ENCODE assay signal across 9 cellular contexts in genomic region chr2:191012346-191012745, GRCh38. TPM values are rescaled to one million over a fixed set of nuclear protein-coding genes. Genes with fewer than 3 reads are reported as not detected.
DNase-seq lines count a peak whose midpoint lies in the region; ATAC-seq, FAIRE-seq and TF ChIP-seq lines count a peak whose summit lies in the region.
"Had no signal": no experiment of that assay in that cellular context is flagged by ENCODE, and none has a peak within 500 bp of the region (broad histone marks: within the 10 kb centered on the region; RNA-seq: fewer than 3 reads in every experiment).

No MANE protein-coding gene starts in this region.

- H3K36me3 ChIP-seq in BJ (ENCODE audit: control insufficient read depth, insufficient read depth, low read length) (no peaks in the 10 kb centered on the region; the same call in 1 of the 2 replicates), IMR-90 (ENCODE audit: control insufficient read depth, insufficient read depth, low read length) (peaks cover 10% of the 10 kb centered on the region), endodermal cell (ENCODE audit: control insufficient read depth, insufficient read depth, low read length) (peaks cover 42% of the 10 kb centered on the region), osteoblast (ENCODE audit: insufficient read depth, low read length) (peaks cover 48% of the 10 kb centered on the region)

- TF ChIP-seq CTCF in BJ (IDR thresholded peaks at IDR 0.05; ENCODE audit: insufficient read depth, low read depth, low read length) (no peak), IMR-90 (conservative IDR thresholded peaks at IDR 0.05; ENCODE audit: low read depth, low read length) (no peak), endodermal cell (conservative IDR thresholded peaks at IDR 0.05) (no peak), osteoblast (IDR thresholded peaks at IDR 0.05; ENCODE audit: extremely low read depth, low read depth, low read length) (no peak)

- peak overlapping the region; percentile 17 for H2AK5ac ChIP-seq in IMR-90 (ENCODE audit: low read depth, low read length)

- DNase-seq in BJ (ENCODE audit: low read depth) (no peak), IMR-90 (no peak), endodermal cell (no peak), osteoblast (ENCODE audit: insufficient read length, low spot score, missing footprints) (no peak), T-helper 17 cell (no peak), HCEC 1CT (no peak), HTR-8/SVneo (ENCODE audit: insufficient read length, low spot score) (no peak)
- DNase-seq in natural killer cell treated with Interleukin-12 subunit alpha and Interleukin-12 subunit beta and Interleukin-15 and Interleukin-18, amount 100 ng/mL, for 72 hours (ENCODE audit: low spot score): no peak

- no peak overlapping the region for H4K91ac ChIP-seq in IMR-90 (ENCODE audit: insufficient read depth, low read depth, low read length)

- peaks cover 24% of the 10 kb centered on the region for H3K9me1 ChIP-seq in IMR-90 (ENCODE audit: insufficient read depth, low read length)

- H3K27me3 Mint-ChIP-seq in endodermal cell (ENCODE audit: insufficient read depth): peaks cover 11% of the 10 kb centered on the region
- H3K27me3 Mint-ChIP-seq in T-helper 17 cell: no peaks in the 10 kb centered on the region
- no peaks in the 10 kb centered on the region for H3K27me3 Mint-ChIP-seq in natural killer cell treated with Interleukin-12 subunit alpha and Interleukin-12 subunit beta and Interleukin-15 and Interleukin-18, amount 100 ng/mL, for 72 hours

- no peaks in the 10 kb centered on the region for H3K9me3 ChIP-seq in IMR-90 (ENCODE audit: control insufficient read depth, insufficient read depth, low read length)
- no peaks in the 10 kb centered on the region for H3K9me3 ChIP-seq in endodermal cell (ENCODE audit: control insufficient read depth, low read length)
- no peaks in the 10 kb centered on the region for H3K9me3 ChIP-seq in osteoblast (ENCODE audit: low read depth, low read length)
- no peaks in the 10 kb centered on the region for H3K9me3 ChIP-seq in T-helper 17 cell (ENCODE audit: control insufficient read depth, low read length, poor library complexity, severe bottlenecking)

- H3K23ac ChIP-seq in IMR-90 (ENCODE audit: low read depth, low read length): peak overlapping the region; percentile 41

- H2BK15ac ChIP-seq in IMR-90 (ENCODE audit: low read depth, low read length): 0 out of 3 replicates have a peak overlapping the region, but pooled peaks have one; percentile 63

- H3K27me3 ChIP-seq in BJ (ENCODE audit: control insufficient read depth, insufficient read depth, low read length): no peaks in the 10 kb centered on the region
- no peaks in the 10 kb centered on the region for H3K27me3 ChIP-seq in IMR-90 (ENCODE audit: control insufficient read depth, insufficient read depth, low read length)
- peaks cover 14% of the 10 kb centered on the region for H3K27me3 ChIP-seq in endodermal cell (ENCODE audit: control insufficient read depth, insufficient read depth, low read length, poor library complexity, severe bottlenecking)
- no peaks in the 10 kb centered on the region for H3K27me3 ChIP-seq in osteoblast (ENCODE audit: insufficient read depth, low read length)

- H3K4me3 ChIP-seq in BJ (ENCODE audit: low read depth, low read length) (peak overlapping the region; percentile 62), IMR-90 (ENCODE audit: insufficient read depth, low read depth, low read length) (peak overlapping the region; percentile 82), endodermal cell (ENCODE audit: low read length) (peak overlapping the region; percentile 100), osteoblast (ENCODE audit: insufficient read depth, low read length) (peak overlapping the region; percentile 92)

- H2BK120ac ChIP-seq in IMR-90 (ENCODE audit: low read depth, low read length): peak overlapping the region; percentile 26; the same call in 1 of the 2 replicates

- H4K20me1 ChIP-seq in IMR-90 (ENCODE audit: insufficient read depth, low read length): peaks cover 15% of the 10 kb centered on the region; the same call in 1 of the 2 replicates
- H4K20me1 ChIP-seq in osteoblast (ENCODE audit: insufficient read depth, low read length): peaks cover 34% of the 10 kb centered on the region

- no peak overlapping the region for H3K27ac ChIP-seq in IMR-90 (ENCODE audit: insufficient read depth, low read length)
- H3K27ac ChIP-seq in endodermal cell (ENCODE audit: low read depth, low read length): no peak overlapping the region
- H3K27ac ChIP-seq in osteoblast (ENCODE audit: low read depth, low read length): peak overlapping the region; percentile 93

- intact Hi-C loops in IMR-90 (cut with micrococcal nuclease): loop anchor here (5.0 kb wide), 1 partner anchor 35 kb away; no protein-coding TSS in a partner anchor

- H3K18ac ChIP-seq in IMR-90 (ENCODE audit: low read depth, low read length): no peak overlapping the region

- peak overlapping the region; percentile 60 for H3K14ac ChIP-seq in IMR-90 (replicated peaks; ENCODE audit: low read depth, low read length)

- BruUV-seq in IMR-90 (replicated peaks; lab: Mats Ljungman, UMichigan): no TSS peak

- H2BK5ac ChIP-seq in IMR-90 (ENCODE audit: low read depth, low read length, poor library complexity, severe bottlenecking): no peak overlapping the region

- WGBS in IMR-90 (ENCODE audit: extremely low coverage in 2 of 2, insufficient read length in 1 of 2), 2 experiments: no CpG with 5 or more reads among the region's 3 CpGs
- 96 to 100% methylated on average over 2 to 3 of the region's 3 CpGs for WGBS in endodermal cell (ENCODE audit: insufficient coverage in 1 of 2, insufficient read length in 1 of 2), 2 experiments

- dilution Hi-C loops in IMR-90 (cut with HindIII; ENCODE audit: low sequenced_read_pairs, unreplicated experiment): no loop called here

- no peak for TF ChIP-seq POLR2A in IMR-90 (IDR thresholded peaks at IDR 0.05; ENCODE audit: low read depth, low read length)

- H3K79me2 ChIP-seq in osteoblast (ENCODE audit: insufficient read depth, low read length): peaks cover 47% of the 10 kb centered on the region

- 0 out of 2 replicates have a peak overlapping the region, but pooled peaks have one; percentile 87 for H3K9ac ChIP-seq in IMR-90 (ENCODE audit: low read depth, low read length)
- H3K9ac ChIP-seq in endodermal cell (ENCODE audit: extremely low read depth, low read length, poor library complexity, severe bottlenecking): no peak overlapping the region

- H3K36me3 Mint-ChIP-seq in endodermal cell (ENCODE audit: low read depth) (peaks cover 24% of the 10 kb centered on the region), T-helper 17 cell (ENCODE audit: low read depth) (peaks cover 2% of the 10 kb centered on the region)
- peaks cover 29% of the 10 kb centered on the region for H3K36me3 Mint-ChIP-seq in natural killer cell treated with Interleukin-12 subunit alpha and Interleukin-12 subunit beta and Interleukin-15 and Interleukin-18, amount 100 ng/mL, for 72 hours

- peak overlapping the region; percentile 58; the same call in 1 of the 2 replicates for H3K4ac ChIP-seq in IMR-90 (ENCODE audit: low read depth, low read length)

- H3K4me2 ChIP-seq in IMR-90 (ENCODE audit: low read depth, low read length) (peak overlapping the region; percentile 92), osteoblast (ENCODE audit: insufficient read depth, low read length) (peak overlapping the region; percentile 98)

- H2AFZ ChIP-seq in IMR-90 (replicated peaks; ENCODE audit: low read length, poor library complexity): no peak overlapping the region
- no peak overlapping the region for H2AFZ ChIP-seq in osteoblast (ENCODE audit: low read length)

- H3K4me1 Mint-ChIP-seq in endodermal cell (no peaks in the 10 kb centered on the region), T-helper 17 cell (peaks cover 27% of the 10 kb centered on the region)
- H3K4me1 Mint-ChIP-seq in natural killer cell treated with Interleukin-12 subunit alpha and Interleukin-12 subunit beta and Interleukin-15 and Interleukin-18, amount 100 ng/mL, for 72 hours (ENCODE audit: low read depth in 2 of 2): peaks cover 14 to 24% of the 10 kb centered on the region in 2 donors

- CTCF ChIA-PET in BJ (lab: Yijun Ruan, JAX) (interaction anchor here (0.7 to 2.3 kb wide), 3 partner anchors 13 to 143 kb away, joined by 3 to 7 read pairs (median 3); no protein-coding TSS in a partner anchor), IMR-90 (lab: Yijun Ruan, JAX) (interaction anchor here (0.5 to 1.7 kb wide), 3 partner anchors 16 to 224 kb away, joined by 3 to 5 read pairs (median 4); no protein-coding TSS in a partner anchor)

- peaks cover 12% of the 10 kb centered on the region for H3K4me1 ChIP-seq in IMR-90 (ENCODE audit: control insufficient read depth, insufficient read depth, low read length)
- H3K4me1 ChIP-seq in endodermal cell (ENCODE audit: control insufficient read depth, insufficient read depth, low read length): no peaks in the 10 kb centered on the region
- peaks cover 36% of the 10 kb centered on the region for H3K4me1 ChIP-seq in osteoblast (ENCODE audit: insufficient read depth, low read length)

- TF ChIP-seq RAD21 in IMR-90 (IDR thresholded peaks at IDR 0.05; ENCODE audit: low read length): no peak

- POLR2A ChIA-PET in BJ (lab: Charles Lee): interaction anchor here (0.8 kb wide), 1 partner anchor 39 kb away, joined by 3 read pairs; no protein-coding TSS in a partner anchor
- POLR2A ChIA-PET in IMR-90 (lab: Charles Lee; ENCODE audit: unreplicated experiment): interaction anchor here (1.0 kb wide), 1 partner anchor 8 kb away, joined by 4 read pairs; no protein-coding TSS in a partner anchor

- FAIRE-seq in HTR-8/SVneo (lab: Jason Lieb, UNC): no peak
- FAIRE-seq: D721Med had no signal

- peaks cover 3% of the 10 kb centered on the region for H3K9me3 Mint-ChIP-seq in endodermal cell
- peaks cover 2% of the 10 kb centered on the region for H3K9me3 Mint-ChIP-seq in natural killer cell treated with Interleukin-12 subunit alpha and Interleukin-12 subunit beta and Interleukin-15 and Interleukin-18, amount 100 ng/mL, for 72 hours

- H4K8ac ChIP-seq in IMR-90 (ENCODE audit: low read depth in 2 of 2, low read length in 2 of 2): peak overlapping the region in 1 of 2 experiments; percentile 3; a peak in 1 of 4 replicates

- H2BK20ac ChIP-seq in IMR-90 (ENCODE audit: low read depth, low read length): no peak overlapping the region

- no peak overlapping the region for H4K5ac ChIP-seq in IMR-90 (ENCODE audit: low read depth, low read length)

- peaks cover 30 to 52% of the 10 kb centered on the region in 2 experiments for H3K79me1 ChIP-seq in IMR-90 (ENCODE audit: low read depth in 1 of 2, low read length in 2 of 2)

- H3K27ac Mint-ChIP-seq in endodermal cell (no peak overlapping the region), T-helper 17 cell (no peak overlapping the region)
- H3K27ac Mint-ChIP-seq in natural killer cell treated with Interleukin-12 subunit alpha and Interleukin-12 subunit beta and Interleukin-15 and Interleukin-18, amount 100 ng/mL, for 72 hours: no peak overlapping the region

- in situ Hi-C loops in IMR-90 (cut with MboI; ENCODE audit: low sequenced_read_pairs): no loop called here

- no peak overlapping the region for H3K56ac ChIP-seq in IMR-90 (ENCODE audit: extremely low read depth, insufficient read depth, low read length)

- H3K4me3 Mint-ChIP-seq in endodermal cell: no peak overlapping the region
- no peak overlapping the region for H3K4me3 Mint-ChIP-seq in T-helper 17 cell
- H3K4me3 Mint-ChIP-seq in natural killer cell treated with Interleukin-12 subunit alpha and Interleukin-12 subunit beta and Interleukin-15 and Interleukin-18, amount 100 ng/mL, for 72 hours: no peak overlapping the region

- peak overlapping the region; percentile 11 for H2AK9ac ChIP-seq in IMR-90 (replicated peaks; ENCODE audit: low read depth, low read length, poor library complexity)

- ATAC-seq in IMR-90 (ENCODE audit: low read depth): no peak
- ATAC-seq in T-helper 17 cell: no peak
- no peak for ATAC-seq in natural killer cell treated with Interleukin-12 subunit alpha and Interleukin-12 subunit beta and Interleukin-15 and Interleukin-18, amount 100 ng/mL, for 72 hours

RNA-seq across cellular contexts. Expression of gene STAT1, which starts 1.6 kb away (rescaled TPM):
- 166 and 180 TPM in 2 replicates for polyA plus RNA-seq in BJ (2011; rRNA removed)
- 115 and 169 TPM in 2 replicates for polyA minus RNA-seq in BJ (2011; rRNA and poly(A)+ RNA removed)
- total RNA-seq in IMR-90 (2012; rRNA removed): 67.9 and 80.3 TPM in 2 replicates
- 42.6 and 43.2 TPM in 2 replicates for polyA plus RNA-seq in IMR-90 (2012; rRNA removed)
- 17.3 and 19.3 TPM in 2 replicates for polyA plus RNA-seq in IMR-90 (2012; cell fraction: cytosol; rRNA removed)
- 17.0 and 40.3 TPM in 2 replicates for polyA plus RNA-seq in IMR-90 (2012; cell fraction: nucleus; rRNA removed; ENCODE audit: low replicate concordance)
- total RNA-seq in endodermal cell: 10 to 100 TPM; 48.3 to 74.4 TPM
- polyA plus RNA-seq in endodermal cell (2013, experiment 1 of 2): 41.6 TPM
- polyA plus RNA-seq in endodermal cell (2013, experiment 2 of 2): 42.0 TPM
- 447 and 530 TPM in 2 replicates for total RNA-seq in osteoblast
- total RNA-seq in T-helper 17 cell: 10 to 100 TPM; 80.7 to 86.4 TPM
- total RNA-seq in natural killer cell treated with Interleukin-12 subunit alpha and Interleukin-12 subunit beta and Interleukin-15 and Interleukin-18, amount 100 ng/mL, for 72 hours: 100 to 1,000 TPM; 145 to 252 TPM
